32 cellular contexts compared by ENCODE assay signal in the genomic region with DNA sequence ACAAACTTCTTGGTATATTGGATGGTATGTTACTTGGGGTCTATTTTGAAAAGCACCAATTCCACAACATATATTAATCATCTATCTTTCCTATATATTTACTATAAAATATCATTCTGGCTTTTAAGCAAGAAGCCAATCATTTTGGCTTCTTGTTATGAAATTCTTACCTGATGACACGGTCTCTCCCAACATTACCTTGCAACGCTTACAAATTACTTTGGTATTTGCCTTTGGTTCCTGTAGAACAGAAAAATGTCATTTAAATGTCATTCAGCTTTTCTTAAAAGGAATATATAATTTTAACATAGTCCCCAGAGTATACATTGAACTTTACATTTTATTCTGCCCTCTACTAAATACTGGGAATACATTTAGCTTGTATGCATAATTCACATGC.
"Had no signal": no experiment of that assay in that cellular context is flagged by ENCODE, and none has a peak within 500 bp of the region (broad histone marks: within the 10 kb centered on the region; RNA-seq: fewer than 3 reads in every experiment).

No MANE protein-coding gene starts in this region.

- H3K4me1 ChIP-seq: Peyer's patch had no signal

- H3K4me3 ChIP-seq: Peyer's patch had no signal

- H3K9me3 ChIP-seq: Peyer's patch had no signal

- H3K27me3 ChIP-seq: brain microvascular endothelial cell, Peyer's patch had no signal

- ATAC-seq: activated CD8-positive, alpha-beta memory T cell treated with anti-CD3 and anti-CD28 coated beads, Interleukin-2, amount 10 ng/mL, durations not matched to agents 7 days and 5 days had no signal

- H3K27ac ChIP-seq: brain microvascular endothelial cell, Peyer's patch, VCaP had no signal

- H3K36me3 ChIP-seq: brain microvascular endothelial cell, Peyer's patch had no signal

- DNase-seq: activated B cell treated with CpG ODN at 0.5 μM for 24 hours; activated CD4-positive, alpha-beta memory T cell treated with anti-CD3 and anti-CD28 coated beads, Interleukin-2, amount 10 ng/mL, durations not matched to agents 7 days and 5 days; activated CD4-positive, alpha-beta T cell treated with anti-CD3 and anti-CD28 coated beads for 4 hours; activated CD4-positive, CD25-positive, alpha-beta regulatory T cell treated with anti-CD3 and anti-CD28 coated beads, Interleukin-2, amount 50 U/mL, for 72 hours; activated CD8-positive, alpha-beta memory T cell treated with anti-CD3 and anti-CD28 coated beads for 24 hours; activated CD8-positive, alpha-beta memory T cell treated with anti-CD3 and anti-CD28 coated beads, Interleukin-2, amount 10 ng/mL, durations not matched to agents 7 days and 5 days; activated CD8-positive, alpha-beta memory T cell treated with anti-CD3 and anti-CD28 coated beads, Interleukin-2, amount 50 U/mL, for 48 hours; activated effector memory CD4-positive, alpha-beta T cell treated with anti-CD3 and anti-CD28 coated beads, Interleukin-2, amount 50 U/mL, for 16 hours; activated naive CD4-positive, alpha-beta T cell; activated naive CD4-positive, alpha-beta T cell treated with anti-CD3 and anti-CD28 coated beads, Interleukin-2, amount 50 U/mL, for 16 hours; activated naive CD8-positive, alpha-beta T cell treated with anti-CD3 and anti-CD28 coated beads for 36 hours; activated T-cell treated with anti-CD3 and anti-CD28 coated beads, Interleukin-2, amount 50 U/mL, for 48 hours; amniotic stem cell; aorta; brain microvascular endothelial cell; KG1; NCI-H1092 treated with DMSO at 0.1 percent for 48 hours; NCI-H1417; NCI-H1694; NCI-H1930; NCI-H2081 treated with DMSO at 0.1 percent for 48 hours; NCI-H226; NCI-H446 treated with DMSO at 0.1 percent for 48 hours; NCI-H524; Peyer's patch; Right ventricle myocardium superior; RPMI8226; SW 1271; T-helper 1 cell; T-helper 2 cell; T-helper 9 cell had no signal
